In genomic region chr10:48456808-48457761, GRCh38 we compare ENCODE assay signal across 1 cellular context.
TF ChIP-seq lines count a peak whose summit lies in the region.

No MANE protein-coding gene starts in this region.

TF ChIP-seq in GM12878, 131 proteins besides CTCF, POLR2A, EP300 and RAD21 (continued from another document):
- TF ChIP-seq NR2F1 (conservative IDR thresholded peaks at IDR 0.05) = 0 out of 2 replicates have a peak, but pooled peaks have one; percentile 32
- TF ChIP-seq EGR1 (IDR thresholded peaks at IDR 0.05; ENCODE audit: borderline replicate concordance in 1 of 2, low read depth in 2 of 2, low read length in 2 of 2) = peak in 1 of 2 experiments; percentile 56; a peak in 1 of 3 replicates
- TF ChIP-seq MEF2B (IDR thresholded peaks at IDR 0.05; ENCODE audit: partially characterized antibody, poor library complexity, severe bottlenecking) = no peak
- TF ChIP-seq NFIC (IDR thresholded peaks at IDR 0.05; ENCODE audit: low read depth, low read length) = no peak
